In the genomic region with DNA sequence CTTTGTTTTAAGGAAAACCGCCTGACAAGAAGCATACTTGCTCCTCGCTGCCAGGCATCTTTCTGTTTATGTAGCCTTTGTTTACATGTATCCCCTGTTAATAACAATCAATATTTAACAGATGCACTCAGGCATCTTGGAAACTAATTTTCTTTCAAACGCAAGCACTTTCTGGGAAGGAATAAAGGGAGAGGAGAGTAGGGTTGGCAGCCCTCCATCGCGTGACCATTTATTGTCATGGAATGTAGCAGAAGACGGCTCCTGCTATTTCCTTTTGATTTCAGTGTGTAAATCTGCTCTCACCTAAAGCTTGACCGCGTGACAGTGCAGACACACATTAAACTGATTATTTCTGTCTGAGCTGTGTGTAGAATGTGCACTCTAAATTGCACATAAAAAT, we compare ENCODE assay signal across 16 cellular contexts.
A peak's percentile ranks its signal among the peaks of the same experiment; 100 is the strongest.
DNase-seq lines count a peak whose midpoint lies in the region; ATAC-seq and TF ChIP-seq lines count a peak whose summit lies in the region.
"Had no signal": no experiment of that assay in that cellular context is flagged by ENCODE, and none has a peak within 500 bp of the region (broad histone marks: within the 10 kb centered on the region; RNA-seq: fewer than 3 reads in every experiment).

No MANE protein-coding gene starts in this region.

- WGBS in H9 (ENCODE audit: extremely low coverage, insufficient read length, low lambda C conversion rate) = no CpG with 5 or more reads among the region's 8 CpGs

- no peak overlapping the region for H3K18ac ChIP-seq in H9 (ENCODE audit: insufficient read length, low read depth, low read length)

- H4K20me1 ChIP-seq in H9 (ENCODE audit: control insufficient read depth, insufficient read depth, insufficient read length) (no peaks in the 10 kb centered on the region), neural progenitor cell (ENCODE audit: low read depth) (no peaks in the 10 kb centered on the region)
- H4K20me1 ChIP-seq: BLaER1 treated with 17β-estradiol and CSF1 and Interleukin-3, amounts not matched to agents 10 nM and 100 nM had no signal

- no peak for ATAC-seq in HG03571 (IDR thresholded peaks at IDR 0.05; ENCODE audit: unreplicated experiment)
- ATAC-seq: HCT116, T-cell had no signal

- no peak overlapping the region for H4K8ac ChIP-seq in H9 (replicated peaks; ENCODE audit: insufficient read length, low read depth, low read length)

- H3K27ac Mint-ChIP-seq in H9 (no peak overlapping the region), neural progenitor cell (no peak overlapping the region)
- H3K27ac Mint-ChIP-seq: T-cell had no signal

- no peak overlapping the region for H2BK120ac ChIP-seq in H9 (ENCODE audit: low read depth, low read length, poor library complexity, severe bottlenecking)

- no peak overlapping the region for H2BK5ac ChIP-seq in H9 (ENCODE audit: insufficient read length, low read length)

- H3K23me2 ChIP-seq in H9 (ENCODE audit: insufficient read length, low read depth, low read length, poor library complexity, severe bottlenecking) = no peaks in the 10 kb centered on the region

- H3K9me3 Mint-ChIP-seq in H9 (no peaks in the 10 kb centered on the region), neural progenitor cell (no peaks in the 10 kb centered on the region)

- H2BK12ac ChIP-seq in H9 (ENCODE audit: insufficient read length, low read depth, low read length) = no peak overlapping the region

- no peaks in the 10 kb centered on the region for H3K36me3 Mint-ChIP-seq in H9 (ENCODE audit: insufficient read depth in 1 of 3, low read depth in 3 of 3)
- H3K36me3 Mint-ChIP-seq in neural progenitor cell = no peaks in the 10 kb centered on the region
- H3K36me3 Mint-ChIP-seq: T-cell had no signal

- TF ChIP-seq CTCF in AG04450 (IDR thresholded peaks at IDR 0.05; ENCODE audit: low read depth, low read length) = no peak
- no peak for TF ChIP-seq CTCF in H9 (conservative IDR thresholded peaks at IDR 0.05)
- no peak for TF ChIP-seq CTCF in neural progenitor cell (IDR thresholded peaks at IDR 0.05)

- no peak overlapping the region for H2BK15ac ChIP-seq in H9 (ENCODE audit: low read depth, low read length)

- H3K4me2 ChIP-seq in H9 (ENCODE audit: insufficient read depth, insufficient read length, low read length) (no peak overlapping the region), neural progenitor cell (no peak overlapping the region)
- H3K4me2 ChIP-seq: BLaER1 treated with 17β-estradiol and CSF1 and Interleukin-3, amounts not matched to agents 10 nM and 100 nM had no signal

- H3K4me3 Mint-ChIP-seq in H9 (no peak overlapping the region), neural progenitor cell (no peak overlapping the region)
- H3K4me3 Mint-ChIP-seq: T-cell had no signal

- H3K27me3 ChIP-seq in AG04450 (ENCODE audit: control insufficient read depth, insufficient read depth, low read length) (no peaks in the 10 kb centered on the region), H9 (ENCODE audit: insufficient read depth, low read length) (no peaks in the 10 kb centered on the region), neural progenitor cell (no peaks in the 10 kb centered on the region)
- H3K27me3 ChIP-seq: BLaER1 treated with 17β-estradiol and CSF1 and Interleukin-3, amounts not matched to agents 10 nM and 100 nM; cardiac muscle cell had no signal

- no peak overlapping the region for H2AK5ac ChIP-seq in H9 (ENCODE audit: insufficient read length, low read length)

- H2BK20ac ChIP-seq in H9 (ENCODE audit: low read depth, low read length, poor library complexity, severe bottlenecking) = no peak overlapping the region

- H3K4ac ChIP-seq in H9 (ENCODE audit: low read depth, low read length) = no peak overlapping the region

- H3K27me3 Mint-ChIP-seq in H9 (ENCODE audit: low read depth) = no peaks in the 10 kb centered on the region
- no peaks in the 10 kb centered on the region for H3K27me3 Mint-ChIP-seq in neural progenitor cell (ENCODE audit: insufficient read depth, low read depth)

- H3K27ac ChIP-seq in AG04450 (ENCODE audit: low read depth, low read length) (peak overlapping the region; percentile 57), H9 (ENCODE audit: insufficient read length, low read depth, low read length) (no peak overlapping the region), neural progenitor cell (no peak overlapping the region)
- H3K27ac ChIP-seq: BLaER1 treated with 17β-estradiol and CSF1 and Interleukin-3, amounts not matched to agents 10 nM and 100 nM; cardiac muscle cell had no signal

- peaks cover 23 to 33% of the 10 kb centered on the region in 2 experiments for H3K4me1 Mint-ChIP-seq in H9
- H3K4me1 Mint-ChIP-seq in neural progenitor cell = peaks cover 25% of the 10 kb centered on the region
- H3K4me1 Mint-ChIP-seq: T-cell had no signal

- CTCF ChIA-PET in AG04450 (lab: Charles Lee) = interaction anchor here (1.1 kb wide), 1 partner anchor 21 kb away, joined by 3 read pairs; no protein-coding TSS in a partner anchor

- POLR2A ChIA-PET in AG04450 (lab: Yijun Ruan, JAX) = interaction anchor here (0.6 to 1.4 kb wide), 2 partner anchors 14 to 72 kb away, joined by 3 to 4 read pairs; no protein-coding TSS in a partner anchor

- H4K91ac ChIP-seq in H9 (ENCODE audit: insufficient read length, low read depth, low read length) = no peak overlapping the region

- H3K23ac ChIP-seq in H9 (ENCODE audit: insufficient read length, low read depth, low read length) = no peak overlapping the region

- no peaks in the 10 kb centered on the region for H3F3A ChIP-seq in neural progenitor cell (ENCODE audit: low read depth)

- H3K9ac ChIP-seq in H9 (ENCODE audit: extremely low read depth, insufficient read length, low read length) (no peak overlapping the region), neural progenitor cell (no peak overlapping the region)
- H3K9ac ChIP-seq: BLaER1 treated with 17β-estradiol and CSF1 and Interleukin-3, amounts not matched to agents 10 nM and 100 nM had no signal

- H3T11ph ChIP-seq in H9 (ENCODE audit: low read length) = no peak overlapping the region

- H3K14ac ChIP-seq in H9 (ENCODE audit: insufficient read depth, low read length) = no peak overlapping the region

- H3K79me1 ChIP-seq in H9 (ENCODE audit: insufficient read depth, low read depth, low read length, poor library complexity, severe bottlenecking) = no peaks in the 10 kb centered on the region

- H3K56ac ChIP-seq in H9 (ENCODE audit: insufficient read length, low read depth, low read length) = peak overlapping the region; percentile 33

- H3K36me3 ChIP-seq in neural progenitor cell = no peaks in the 10 kb centered on the region
- H3K36me3 ChIP-seq: BLaER1 treated with 17β-estradiol and CSF1 and Interleukin-3, amounts not matched to agents 10 nM and 100 nM; cardiac muscle cell had no signal

- H3K9me3 ChIP-seq in AG04450 (ENCODE audit: control insufficient read depth, insufficient read depth, low read length) (peaks cover 4% of the 10 kb centered on the region; the same call in 1 of the 2 replicates), H9 (ENCODE audit: control insufficient read depth, low read depth, low read length) (no peaks in the 10 kb centered on the region), neural progenitor cell (ENCODE audit: low read depth) (no peaks in the 10 kb centered on the region)
- H3K9me3 ChIP-seq: BLaER1 treated with 17β-estradiol and CSF1 and Interleukin-3, amounts not matched to agents 10 nM and 100 nM had no signal

- no peak overlapping the region for H2AFZ ChIP-seq in H9 (ENCODE audit: low read length)
- peak overlapping the region; percentile 77 for H2AFZ ChIP-seq in neural progenitor cell (replicated peaks)

- DNase-seq in AG04450 (ENCODE audit: low read depth, low spot score) (no peak), H9 (no peak), dedifferentiated amniotic fluid mesenchymal stem cell (ENCODE audit: extremely low spot score) (peak; percentile 63), neural progenitor cell (ENCODE audit: low spot score) (no peak), cerebellar nuclear complex (lab: John Stamatoyannopoulos, UW) (no peak), MV-4-11 (lab: John Stamatoyannopoulos, UW) (no peak), NCI-H128 (lab: John Stamatoyannopoulos, UW; ENCODE audit: unreplicated experiment) (no peak)
- DNase-seq: activated CD4-positive, alpha-beta T cell treated with anti-CD3 and anti-CD28 coated beads for 4 hours; mammary epithelial cell; OCI-M1; stimulated activated CD4-positive, alpha-beta T cell treated with anti-CD3 and anti-CD28 coated beads, Interleukin-2, amount 100 ng/mL, for 24 hours; T-cell had no signal

- peak overlapping the region; percentile 33 for H3K4me3 ChIP-seq in AG04450 (ENCODE audit: low read depth, low read length)
- no peak overlapping the region for H3K4me3 ChIP-seq in neural progenitor cell
- H3K4me3 ChIP-seq: BLaER1 treated with 17β-estradiol and CSF1 and Interleukin-3, amounts not matched to agents 10 nM and 100 nM; cardiac muscle cell had no signal

- H3K79me2 ChIP-seq in H9 (ENCODE audit: insufficient read depth, low read length) = no peaks in the 10 kb centered on the region
- H3K79me2 ChIP-seq in neural progenitor cell (ENCODE audit: low read depth) = no peaks in the 10 kb centered on the region

- no peak overlapping the region for H4K5ac ChIP-seq in H9 (ENCODE audit: insufficient read length, low read depth, low read length)

- H3K4me1 ChIP-seq in H9 (ENCODE audit: insufficient read depth, low read length) (peaks cover 6% of the 10 kb centered on the region; the same call in 1 of the 2 replicates), neural progenitor cell (peaks cover 8% of the 10 kb centered on the region)
- H3K4me1 ChIP-seq: BLaER1 treated with 17β-estradiol and CSF1 and Interleukin-3, amounts not matched to agents 10 nM and 100 nM had no signal
